Comparison of ENCODE assay signal across 20 cellular contexts in the genomic region with DNA sequence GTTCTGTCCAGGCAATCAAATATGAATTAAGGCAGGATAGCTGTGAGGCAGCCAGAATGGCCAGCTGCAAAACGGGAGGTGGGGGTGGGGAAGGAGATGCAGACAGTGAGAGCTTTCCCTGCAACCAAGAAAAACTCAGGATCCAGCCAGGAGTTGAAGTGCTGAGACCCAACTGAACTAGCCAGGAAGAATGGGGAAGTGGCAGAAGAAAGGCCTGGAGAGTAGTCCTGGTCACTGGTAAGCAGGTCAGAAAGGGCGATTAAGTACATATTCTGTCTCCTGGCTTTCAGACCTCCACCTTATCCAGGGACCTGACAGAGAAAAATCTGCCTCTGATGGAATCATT. TPM values are rescaled to one million over a fixed set of nuclear protein-coding genes. Genes with fewer than 3 reads are reported as not detected.
DNase-seq lines count a peak whose midpoint lies in the region; ATAC-seq and TF ChIP-seq lines count a peak whose summit lies in the region.
"Had no signal": no experiment of that assay in that cellular context is flagged by ENCODE, and none has a peak within 500 bp of the region (broad histone marks: within the 10 kb centered on the region; RNA-seq: fewer than 3 reads in every experiment).

No MANE protein-coding gene starts in this region.

- H3K9me3 Mint-ChIP-seq in brain (peaks cover 4 to 24% (median 7%) of the 10 kb centered on the region in 5 experiments), neural crest cell (no peaks in the 10 kb centered on the region)
- H3K9me3 Mint-ChIP-seq: activated CD4-positive, alpha-beta T cell treated with anti-CD3 and anti-CD28 coated beads, Interleukin-2, amount 10 ng/mL, durations not matched to agents 24 days and 14 days had no signal

- no peak for ATAC-seq in HG03439 (IDR thresholded peaks at IDR 0.05; ENCODE audit: unreplicated experiment)

- H3K27me3 ChIP-seq in HUES6 (ENCODE audit: control insufficient read depth, insufficient read depth, low read length) = peaks cover 100% of the 10 kb centered on the region

- no peaks in the 10 kb centered on the region for H3K36me3 Mint-ChIP-seq in brain
- no peaks in the 10 kb centered on the region for H3K36me3 Mint-ChIP-seq in neural crest cell (ENCODE audit: low read depth)
- H3K36me3 Mint-ChIP-seq: CD4-positive, alpha-beta memory T cell had no signal

- H3K27ac ChIP-seq in HUES6 (ENCODE audit: low read depth, low read length) = no peak overlapping the region
- H3K27ac ChIP-seq in coronary artery = no peak overlapping the region
- H3K27ac ChIP-seq: KMS-11, pancreas, skin epidermis, suprapubic skin had no signal

- H3K4me1 ChIP-seq in HUES6 (ENCODE audit: control insufficient read depth, insufficient read depth, low read length) = peaks cover 53% of the 10 kb centered on the region

- TF ChIP-seq CTCF in brain (conservative IDR thresholded peaks at IDR 0.05) (no peak), neural crest cell (conservative IDR thresholded peaks at IDR 0.05) (no peak), coronary artery (IDR thresholded peaks at IDR 0.05) (no peak)

- peaks cover 26% of the 10 kb centered on the region for H3K4me1 Mint-ChIP-seq in brain
- H3K4me1 Mint-ChIP-seq in neural crest cell = peaks cover 37% of the 10 kb centered on the region

- H3K27ac Mint-ChIP-seq in brain (peak overlapping the region in 3 of 5 experiments; percentile 20 to 76 (median 57)), neural crest cell (ENCODE audit: unreplicated experiment) (no peak overlapping the region)
- H3K27ac Mint-ChIP-seq: activated CD4-positive, alpha-beta T cell treated with anti-CD3 and anti-CD28 coated beads, Interleukin-2, amount 10 ng/mL, durations not matched to agents 24 days and 14 days; CD4-positive, alpha-beta memory T cell had no signal

- no peaks in the 10 kb centered on the region for H3K9me3 ChIP-seq in HUES6 (ENCODE audit: control insufficient read depth, insufficient read depth, low read depth, low read length)
- H3K9me3 ChIP-seq: HAP-1, pancreas, suprapubic skin had no signal

- DNase-seq in neural crest cell (ENCODE audit: low read depth, low spot score) = no peak
- no peak for DNase-seq in activated CD4-positive, alpha-beta T cell treated with anti-CD3 and anti-CD28 coated beads for 48 hours
- DNase-seq in coronary artery (ENCODE audit: low spot score) = no peak
- DNase-seq: activated CD8-positive, alpha-beta memory T cell treated with anti-CD3 and anti-CD28 coated beads, Interleukin-2, amount 50 U/mL, for 48 hours; CD4-positive, alpha-beta memory T cell; foreskin fibroblast; left colon; NCI-H1105 treated with DMSO at 0.1 percent for 48 hours; stimulated activated CD4-positive, alpha-beta T cell treated with anti-CD3 and anti-CD28 coated beads, Interleukin-4, amount 100 ng/mL, for 4 hours; stimulated activated CD8-positive, alpha-beta memory T cell treated with anti-CD3 and anti-CD28 coated beads, Interleukin-4, amount 100 ng/mL, for 48 hours had no signal

- no peaks in the 10 kb centered on the region for H3K36me3 ChIP-seq in HUES6 (ENCODE audit: control insufficient read depth, insufficient read depth, low read length)
- H3K36me3 ChIP-seq: HAP-1, pancreas, suprapubic skin had no signal

- H3K4me3 Mint-ChIP-seq in brain = peak overlapping the region in 3 of 5 experiments; percentile 45 to 74 (median 70)
- H3K4me3 Mint-ChIP-seq in neural crest cell = peak overlapping the region; percentile 84
- H3K4me3 Mint-ChIP-seq: activated CD4-positive, alpha-beta T cell treated with anti-CD3 and anti-CD28 coated beads, Interleukin-2, amount 10 ng/mL, durations not matched to agents 24 days and 14 days had no signal

- H3K4me3 ChIP-seq in HUES6 (ENCODE audit: low read depth, low read length) (peak overlapping the region; percentile 58), coronary artery (no peak overlapping the region)
- H3K4me3 ChIP-seq: HAP-1, pancreas, skin epidermis, suprapubic skin had no signal

- H3K27me3 Mint-ChIP-seq in brain = peaks cover 100% of the 10 kb centered on the region
- H3K27me3 Mint-ChIP-seq in neural crest cell (ENCODE audit: low read depth) = peaks cover 100% of the 10 kb centered on the region

- H3K9ac ChIP-seq in HUES6 (ENCODE audit: low read length) = peak overlapping the region; percentile 49
- H3K9ac ChIP-seq: KMS-11 had no signal

RNA-seq across cellular contexts. Expression of a gene that starts 12.8 kb away (rescaled TPM):
- polyA plus RNA-seq in brain (ENCODE audit: insufficient read depth, low read depth, low replicate concordance) = 2.1 TPM
- not detected in 2 replicates for total RNA-seq in neural crest cell
- total RNA-seq: activated CD4-positive, alpha-beta T cell treated with anti-CD3 and anti-CD28 coated beads, Interleukin-2, amount 10 ng/mL, durations not matched to agents 24 days and 14 days; CD4-positive, alpha-beta memory T cell; chondrocyte had no signal
- polyA plus RNA-seq: CD4-positive, alpha-beta memory T cell had no signal

RNA-seq across cellular contexts. Expression of a gene that starts 18.6 kb away (rescaled TPM):
- polyA plus RNA-seq in brain (ENCODE audit: insufficient read depth, low read depth, low replicate concordance) = 1.2 TPM
- 1.5 and 1.9 TPM in 2 replicates for total RNA-seq in neural crest cell
- total RNA-seq: activated CD4-positive, alpha-beta T cell treated with anti-CD3 and anti-CD28 coated beads, Interleukin-2, amount 10 ng/mL, durations not matched to agents 24 days and 14 days; CD4-positive, alpha-beta memory T cell; chondrocyte had no signal
- polyA plus RNA-seq: CD4-positive, alpha-beta memory T cell had no signal

RNA-seq across cellular contexts. Expression of a gene that starts 24.4 kb away (rescaled TPM):
- not detected for polyA plus RNA-seq in brain (ENCODE audit: insufficient read depth, low read depth, low replicate concordance)
- total RNA-seq in neural crest cell = 1.3 TPM in 2 replicates
- total RNA-seq: activated CD4-positive, alpha-beta T cell treated with anti-CD3 and anti-CD28 coated beads, Interleukin-2, amount 10 ng/mL, durations not matched to agents 24 days and 14 days; CD4-positive, alpha-beta memory T cell; chondrocyte had no signal
- polyA plus RNA-seq: CD4-positive, alpha-beta memory T cell had no signal

RNA-seq across cellular contexts. Expression of a gene that starts 46.2 kb away (rescaled TPM):
- polyA plus RNA-seq in brain (ENCODE audit: insufficient read depth, low read depth, low replicate concordance) = 10.0 TPM
- total RNA-seq in neural crest cell = not detected in 2 replicates
- total RNA-seq: activated CD4-positive, alpha-beta T cell treated with anti-CD3 and anti-CD28 coated beads, Interleukin-2, amount 10 ng/mL, durations not matched to agents 24 days and 14 days; CD4-positive, alpha-beta memory T cell; chondrocyte had no signal
- polyA plus RNA-seq: CD4-positive, alpha-beta memory T cell had no signal

RNA-seq across cellular contexts. Expression of a gene that starts 53.2 kb away (rescaled TPM):
- polyA plus RNA-seq in brain (ENCODE audit: insufficient read depth, low read depth, low replicate concordance) = 8.9 TPM
- not detected in 2 replicates for total RNA-seq in neural crest cell
- total RNA-seq: activated CD4-positive, alpha-beta T cell treated with anti-CD3 and anti-CD28 coated beads, Interleukin-2, amount 10 ng/mL, durations not matched to agents 24 days and 14 days; CD4-positive, alpha-beta memory T cell; chondrocyte had no signal
- polyA plus RNA-seq: CD4-positive, alpha-beta memory T cell had no signal
